In the genomic region with DNA sequence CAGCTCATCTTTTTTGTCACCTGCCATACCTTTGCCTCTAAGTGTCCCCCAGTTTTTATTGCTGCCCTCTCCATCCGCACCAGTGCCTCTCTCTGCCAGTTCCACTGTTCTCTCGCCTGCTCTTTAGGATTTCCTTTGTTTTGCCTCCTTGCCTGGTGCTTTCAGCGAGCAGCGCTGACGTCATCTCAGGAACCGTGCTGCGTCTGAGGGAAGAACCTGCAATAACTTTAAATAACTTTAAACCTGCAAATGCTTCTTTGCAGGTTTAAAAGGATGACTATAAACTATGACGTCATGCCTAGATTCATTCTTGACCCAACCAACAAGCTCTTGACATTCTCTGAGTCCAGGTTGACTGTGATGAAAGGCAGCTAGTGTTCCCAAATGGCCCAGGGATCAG, we compare ENCODE assay signal across 7 cellular contexts.
A peak's percentile ranks its signal among the peaks of the same experiment; 100 is the strongest.
DNase-seq lines count a peak whose midpoint lies in the region; ATAC-seq, FAIRE-seq and TF ChIP-seq lines count a peak whose summit lies in the region.
"Not testable (repeated sequence)": the region's sequence is repeated elsewhere in the genome, so short reads cannot be mapped to it uniquely, and the experiment has no call there.

No MANE protein-coding gene starts in this region.

- H3K4me1 Mint-ChIP-seq in T-cell; activated CD8-positive, alpha-beta T cell treated with anti-CD3 and anti-CD28 coated beads for 36 hours (ENCODE audit: low read depth); activated naive CD4-positive, alpha-beta T cell treated with anti-CD3 and anti-CD28 coated beads, Interleukin-2, amount 10 ng/mL, durations not matched to agents 7 days and 5 days; naive thymus-derived CD4-positive, alpha-beta T cell: not testable (repeated sequence)

- SMC1A ChIA-PET in GM12878 (lab: Charles Lee; ENCODE audit: uncharacterized antibody, unreplicated experiment): not testable (repeated sequence)

- H3K4me3 Mint-ChIP-seq in T-cell: peak overlapping the region; percentile 17 to 45 (median 41)
- H3K4me3 Mint-ChIP-seq in activated CD8-positive, alpha-beta T cell treated with anti-CD3 and anti-CD28 coated beads for 36 hours; activated naive CD4-positive, alpha-beta T cell treated with anti-CD3 and anti-CD28 coated beads, Interleukin-2, amount 10 ng/mL, durations not matched to agents 7 days and 5 days: not testable (repeated sequence)
- H3K4me3 Mint-ChIP-seq in naive thymus-derived CD4-positive, alpha-beta T cell: peak overlapping the region in 7 of 10 donors; percentile 21 to 67 (median 41)

- not testable (repeated sequence) for H3K9me3 Mint-ChIP-seq in T-cell; activated CD8-positive, alpha-beta T cell treated with anti-CD3 and anti-CD28 coated beads for 36 hours; activated naive CD4-positive, alpha-beta T cell treated with anti-CD3 and anti-CD28 coated beads, Interleukin-2, amount 10 ng/mL, durations not matched to agents 7 days and 5 days; naive thymus-derived CD4-positive, alpha-beta T cell

- not testable (repeated sequence) for H2AFZ ChIP-seq in GM12878 (ENCODE audit: control insufficient read depth, low read depth, low read length)

- H3K27ac ChIP-seq in GM12878 (ENCODE audit: control insufficient read depth, insufficient read depth); naive thymus-derived CD4-positive, alpha-beta T cell (ENCODE audit: low read depth, low read length); thyroid gland: not testable (repeated sequence)

- not testable (repeated sequence) for BruUV-seq in GM12878 (replicated peaks; lab: Mats Ljungman, UMichigan)

- ATAC-seq in T-cell (replicated peaks in 1 of 4): peak in 1 of 4 experiments; percentile 31
- ATAC-seq in activated CD8-positive, alpha-beta T cell treated with anti-CD3 and anti-CD28 coated beads for 36 hours; GM12878; naive thymus-derived CD4-positive, alpha-beta T cell: not testable (repeated sequence)

- H3K4me2 ChIP-seq in GM12878 (ENCODE audit: control insufficient read depth, insufficient read depth): not testable (repeated sequence)

- not testable (repeated sequence) for TF ChIP-seq CTCF in activated CD8-positive, alpha-beta T cell treated with anti-CD3 and anti-CD28 coated beads for 36 hours (IDR thresholded peaks at IDR 0.05); GM12878 (IDR thresholded peaks at IDR 0.05 in 2 of 3, conservative IDR thresholded peaks at IDR 0.05 in 1 of 3; ENCODE audit: control insufficient read depth in 2 of 3, extremely low read depth in 1 of 3, insufficient read depth in 1 of 3, low read depth in 3 of 3, low read length in 3 of 3); thyroid gland (IDR thresholded peaks at IDR 0.05)

- H3K9me3 ChIP-seq in GM12878 (replicated peaks; ENCODE audit: control insufficient read depth, insufficient read depth, low read length); naive thymus-derived CD4-positive, alpha-beta T cell (ENCODE audit: control insufficient read depth in 2 of 3, low read length in 3 of 3); thyroid gland: not testable (repeated sequence)

- not testable (repeated sequence) for TF ChIP-seq RAD21 in GM12878 (IDR thresholded peaks at IDR 0.05; ENCODE audit: insufficient read depth, low read depth, low read length)

- not testable (repeated sequence) for H3K27me3 Mint-ChIP-seq in T-cell; activated CD8-positive, alpha-beta T cell treated with anti-CD3 and anti-CD28 coated beads for 36 hours; activated naive CD4-positive, alpha-beta T cell treated with anti-CD3 and anti-CD28 coated beads, Interleukin-2, amount 10 ng/mL, durations not matched to agents 7 days and 5 days; naive thymus-derived CD4-positive, alpha-beta T cell

- POLR2A ChIA-PET in T-cell (lab: Charles Lee); activated CD8-positive, alpha-beta T cell treated with anti-CD3 and anti-CD28 coated beads for 36 hours (lab: Charles Lee); GM12878 (lab: Charles Lee); naive thymus-derived CD4-positive, alpha-beta T cell (lab: Charles Lee): not testable (repeated sequence)

- not testable (repeated sequence) for H3K36me3 Mint-ChIP-seq in T-cell; activated CD8-positive, alpha-beta T cell treated with anti-CD3 and anti-CD28 coated beads for 36 hours (ENCODE audit: low read depth); activated naive CD4-positive, alpha-beta T cell treated with anti-CD3 and anti-CD28 coated beads, Interleukin-2, amount 10 ng/mL, durations not matched to agents 7 days and 5 days; naive thymus-derived CD4-positive, alpha-beta T cell

- DNase-seq in T-cell (peak in 11 of 34 experiments; percentile 2 to 27 (median 3)), thyroid gland (peak; percentile 2 to 3)
- peak; percentile 3 for DNase-seq in activated CD4-positive, alpha-beta T cell treated with anti-CD3 and anti-CD28 coated beads for 48 hours
- peak; percentile 14 for DNase-seq in activated CD8-positive, alpha-beta T cell treated with anti-CD3 and anti-CD28 coated beads for 36 hours
- peak; percentile 28 for DNase-seq in activated naive CD4-positive, alpha-beta T cell treated with anti-CD3 and anti-CD28 coated beads, Interleukin-2, amount 10 ng/mL, durations not matched to agents 7 days and 5 days
- not testable (repeated sequence) for DNase-seq in GM12878 (ENCODE audit: low read depth, low spot score)
- DNase-seq in naive thymus-derived CD4-positive, alpha-beta T cell: peak in 2 of 9 donors; percentile 14 to 37

- TF ChIP-seq POLR2A in GM12878 (IDR thresholded peaks at IDR 0.05; ENCODE audit: low read depth, low read length); thyroid gland (IDR thresholded peaks at IDR 0.05): not testable (repeated sequence)

- H3K4me3 ChIP-seq in GM12878; naive thymus-derived CD4-positive, alpha-beta T cell (ENCODE audit: low read length); thyroid gland (replicated peaks in 1 of 3): not testable (repeated sequence)

- H3K27ac Mint-ChIP-seq in T-cell; activated CD8-positive, alpha-beta T cell treated with anti-CD3 and anti-CD28 coated beads for 36 hours; activated naive CD4-positive, alpha-beta T cell treated with anti-CD3 and anti-CD28 coated beads, Interleukin-2, amount 10 ng/mL, durations not matched to agents 7 days and 5 days: not testable (repeated sequence)
- H3K27ac Mint-ChIP-seq in naive thymus-derived CD4-positive, alpha-beta T cell: peak overlapping the region in 2 of 9 donors; percentile 59 to 85

- in situ Hi-C loops in GM12878 (cut with MboI): not testable (repeated sequence)

- not testable (repeated sequence) for H3K4me1 ChIP-seq in GM12878 (ENCODE audit: control insufficient read depth, insufficient read depth, low read length); naive thymus-derived CD4-positive, alpha-beta T cell (ENCODE audit: control insufficient read depth in 2 of 2, insufficient read depth in 2 of 2, low read length in 2 of 2); thyroid gland

- not testable (repeated sequence) for H3K79me2 ChIP-seq in GM12878 (ENCODE audit: control insufficient read depth, insufficient read depth, low read length)

- RAD21 ChIA-PET in GM12878 (lab: Charles Lee; ENCODE audit: unreplicated experiment): not testable (repeated sequence)

- WGBS in GM12878 (ENCODE audit: insufficient coverage, insufficient replicate concordance, low lambda C conversion rate, missing lambda C conversion rate): 33% methylated on average over 7 of the region's 8 CpGs
- WGBS in thyroid gland, 2 donors: 24 to 34% methylated on average over 8 of the region's 8 CpGs

- CTCF ChIA-PET in T-cell (lab: Charles Lee); activated CD8-positive, alpha-beta T cell treated with anti-CD3 and anti-CD28 coated beads for 36 hours (lab: Charles Lee); activated naive CD4-positive, alpha-beta T cell treated with anti-CD3 and anti-CD28 coated beads, Interleukin-2, amount 10 ng/mL, durations not matched to agents 7 days and 5 days (lab: Charles Lee); GM12878 (lab: Yijun Ruan, JAX); naive thymus-derived CD4-positive, alpha-beta T cell (lab: Charles Lee): not testable (repeated sequence)

- not testable (repeated sequence) for H3K27me3 ChIP-seq in GM12878 (replicated peaks in 1 of 2; ENCODE audit: control insufficient read depth in 2 of 2, insufficient read depth in 2 of 2, low read length in 1 of 2); naive thymus-derived CD4-positive, alpha-beta T cell (ENCODE audit: control insufficient read depth in 2 of 2, insufficient read depth in 2 of 2, low read length in 2 of 2); thyroid gland

- H3K36me3 ChIP-seq in GM12878 (ENCODE audit: control insufficient read depth in 2 of 2, insufficient read depth in 2 of 2, low read length in 1 of 2); naive thymus-derived CD4-positive, alpha-beta T cell (ENCODE audit: control insufficient read depth in 2 of 3, insufficient read depth in 3 of 3, low read length in 3 of 3); thyroid gland: not testable (repeated sequence)

- H3K9ac ChIP-seq in GM12878 (ENCODE audit: control insufficient read depth, insufficient read depth, low read length): not testable (repeated sequence)

- FAIRE-seq in GM12878 (lab: Jason Lieb, UNC): not testable (repeated sequence)

- TF ChIP-seq EP300 in GM12878 (IDR thresholded peaks at IDR 0.05; ENCODE audit: borderline replicate concordance in 1 of 2, control insufficient read depth in 1 of 2, low read depth in 2 of 2, low read length in 2 of 2): not testable (repeated sequence)

- intact Hi-C loops in activated CD8-positive, alpha-beta T cell treated with anti-CD3 and anti-CD28 coated beads for 36 hours (cut with micrococcal nuclease); GM12878 (cut with micrococcal nuclease; ENCODE audit: unreplicated experiment); naive thymus-derived CD4-positive, alpha-beta T cell (cut with micrococcal nuclease); thyroid gland (cut with DNase I): not testable (repeated sequence)

- not testable (repeated sequence) for H4K20me1 ChIP-seq in GM12878 (ENCODE audit: control insufficient read depth, insufficient read depth)
